ENCODE assay signal across 2 cellular contexts in the genomic region with DNA sequence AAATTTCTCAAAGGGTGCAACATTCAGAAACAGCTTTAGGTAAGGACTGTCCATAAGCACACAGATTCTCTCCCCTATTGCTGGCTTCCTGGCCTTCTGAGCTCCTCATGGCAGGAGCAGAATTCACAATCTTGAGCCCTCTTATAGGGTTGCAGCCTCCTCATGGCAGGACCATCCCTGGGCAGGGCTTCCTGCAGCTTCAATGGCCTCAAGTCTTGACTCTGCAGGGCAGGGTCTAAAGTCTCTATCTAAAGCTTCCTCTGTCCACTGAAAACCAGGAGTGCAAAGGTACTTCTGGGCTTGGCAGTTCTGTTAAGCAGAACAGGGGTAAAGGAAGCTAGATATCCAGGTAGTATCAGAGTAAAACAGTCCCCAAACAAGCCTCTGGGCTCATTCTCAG.
TF ChIP-seq lines count a peak whose summit lies in the region.

No MANE protein-coding gene starts in this region.

TF ChIP-seq in SK-N-SH treated with all-trans-retinoic acid at 6 μM for 48 hours, 23 proteins besides CTCF, POLR2A, EP300 and RAD21 (continued from another document):
- TF ChIP-seq, protein P1, sequence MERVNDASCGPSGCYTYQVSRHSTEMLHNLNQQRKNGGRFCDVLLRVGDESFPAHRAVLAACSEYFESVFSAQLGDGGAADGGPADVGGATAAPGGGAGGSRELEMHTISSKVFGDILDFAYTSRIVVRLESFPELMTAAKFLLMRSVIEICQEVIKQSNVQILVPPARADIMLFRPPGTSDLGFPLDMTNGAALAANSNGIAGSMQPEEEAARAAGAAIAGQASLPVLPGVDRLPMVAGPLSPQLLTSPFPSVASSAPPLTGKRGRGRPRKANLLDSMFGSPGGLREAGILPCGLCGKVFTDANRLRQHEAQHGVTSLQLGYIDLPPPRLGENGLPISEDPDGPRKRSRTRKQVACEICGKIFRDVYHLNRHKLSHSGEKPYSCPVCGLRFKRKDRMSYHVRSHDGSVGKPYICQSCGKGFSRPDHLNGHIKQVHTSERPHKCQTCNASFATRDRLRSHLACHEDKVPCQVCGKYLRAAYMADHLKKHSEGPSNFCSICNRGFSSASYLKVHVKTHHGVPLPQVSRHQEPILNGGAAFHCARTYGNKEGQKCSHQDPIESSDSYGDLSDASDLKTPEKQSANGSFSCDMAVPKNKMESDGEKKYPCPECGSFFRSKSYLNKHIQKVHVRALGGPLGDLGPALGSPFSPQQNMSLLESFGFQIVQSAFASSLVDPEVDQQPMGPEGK (CRISPR knock-in tag; IDR thresholded peaks at IDR 0.05; ENCODE audit: borderline replicate concordance) = no peak
- TF ChIP-seq ZFP3 (CRISPR knock-in tag; IDR thresholded peaks at IDR 0.05) = no peak
- TF ChIP-seq BACH2 (CRISPR knock-in tag; IDR thresholded peaks at IDR 0.05; ENCODE audit: borderline replicate concordance) = no peak
- no peak for TF ChIP-seq ZFP30 (CRISPR knock-in tag; IDR thresholded peaks at IDR 0.05)
- no peak for TF ChIP-seq ZNF565 (CRISPR knock-in tag; conservative IDR thresholded peaks at IDR 0.05; ENCODE audit: low read depth)
- no peak for TF ChIP-seq TCF4 (CRISPR knock-in tag; IDR thresholded peaks at IDR 0.05; ENCODE audit: borderline replicate concordance)
- no peak for TF ChIP-seq ZNF70 (CRISPR knock-in tag; IDR thresholded peaks at IDR 0.05)
- TF ChIP-seq RARB (CRISPR knock-in tag; IDR thresholded peaks at IDR 0.05) = no peak
- TF ChIP-seq, protein P2, sequence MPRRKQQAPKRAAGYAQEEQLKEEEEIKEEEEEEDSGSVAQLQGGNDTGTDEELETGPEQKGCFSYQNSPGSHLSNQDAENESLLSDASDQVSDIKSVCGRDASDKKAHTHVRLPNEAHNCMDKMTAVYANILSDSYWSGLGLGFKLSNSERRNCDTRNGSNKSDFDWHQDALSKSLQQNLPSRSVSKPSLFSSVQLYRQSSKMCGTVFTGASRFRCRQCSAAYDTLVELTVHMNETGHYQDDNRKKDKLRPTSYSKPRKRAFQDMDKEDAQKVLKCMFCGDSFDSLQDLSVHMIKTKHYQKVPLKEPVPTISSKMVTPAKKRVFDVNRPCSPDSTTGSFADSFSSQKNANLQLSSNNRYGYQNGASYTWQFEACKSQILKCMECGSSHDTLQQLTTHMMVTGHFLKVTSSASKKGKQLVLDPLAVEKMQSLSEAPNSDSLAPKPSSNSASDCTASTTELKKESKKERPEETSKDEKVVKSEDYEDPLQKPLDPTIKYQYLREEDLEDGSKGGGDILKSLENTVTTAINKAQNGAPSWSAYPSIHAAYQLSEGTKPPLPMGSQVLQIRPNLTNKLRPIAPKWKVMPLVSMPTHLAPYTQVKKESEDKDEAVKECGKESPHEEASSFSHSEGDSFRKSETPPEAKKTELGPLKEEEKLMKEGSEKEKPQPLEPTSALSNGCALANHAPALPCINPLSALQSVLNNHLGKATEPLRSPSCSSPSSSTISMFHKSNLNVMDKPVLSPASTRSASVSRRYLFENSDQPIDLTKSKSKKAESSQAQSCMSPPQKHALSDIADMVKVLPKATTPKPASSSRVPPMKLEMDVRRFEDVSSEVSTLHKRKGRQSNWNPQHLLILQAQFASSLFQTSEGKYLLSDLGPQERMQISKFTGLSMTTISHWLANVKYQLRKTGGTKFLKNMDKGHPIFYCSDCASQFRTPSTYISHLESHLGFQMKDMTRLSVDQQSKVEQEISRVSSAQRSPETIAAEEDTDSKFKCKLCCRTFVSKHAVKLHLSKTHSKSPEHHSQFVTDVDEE (CRISPR knock-in tag; IDR thresholded peaks at IDR 0.05) = no peak
- no peak for TF ChIP-seq ARNTL (CRISPR knock-in tag; IDR thresholded peaks at IDR 0.05; ENCODE audit: borderline replicate concordance, low read depth)
- TF ChIP-seq, protein P3, sequence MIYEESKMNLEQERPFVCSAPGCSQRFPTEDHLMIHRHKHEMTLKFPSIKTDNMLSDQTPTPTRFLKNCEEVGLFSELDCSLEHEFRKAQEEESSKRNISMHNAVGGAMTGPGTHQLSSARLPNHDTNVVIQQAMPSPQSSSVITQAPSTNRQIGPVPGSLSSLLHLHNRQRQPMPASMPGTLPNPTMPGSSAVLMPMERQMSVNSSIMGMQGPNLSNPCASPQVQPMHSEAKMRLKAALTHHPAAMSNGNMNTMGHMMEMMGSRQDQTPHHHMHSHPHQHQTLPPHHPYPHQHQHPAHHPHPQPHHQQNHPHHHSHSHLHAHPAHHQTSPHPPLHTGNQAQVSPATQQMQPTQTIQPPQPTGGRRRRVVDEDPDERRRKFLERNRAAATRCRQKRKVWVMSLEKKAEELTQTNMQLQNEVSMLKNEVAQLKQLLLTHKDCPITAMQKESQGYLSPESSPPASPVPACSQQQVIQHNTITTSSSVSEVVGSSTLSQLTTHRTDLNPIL (CRISPR knock-in tag; IDR thresholded peaks at IDR 0.05; ENCODE audit: low read depth) = no peak
- TF ChIP-seq ISL1 (CRISPR knock-in tag; IDR thresholded peaks at IDR 0.05) = no peak
- TF ChIP-seq OSR1 (CRISPR knock-in tag; IDR thresholded peaks at IDR 0.05) = no peak
- no peak for TF ChIP-seq ZC3H10 (CRISPR knock-in tag; IDR thresholded peaks at IDR 0.05)
- no peak for TF ChIP-seq CSDC2 (CRISPR knock-in tag; IDR thresholded peaks at IDR 0.05)
- TF ChIP-seq ZNF8 (CRISPR knock-in tag; IDR thresholded peaks at IDR 0.05) = no peak
- no peak for TF ChIP-seq PPARA (CRISPR knock-in tag; IDR thresholded peaks at IDR 0.05; ENCODE audit: borderline replicate concordance)

TF ChIP-seq in SK-N-SH, 30 proteins besides CTCF, POLR2A, EP300 and RAD21 (continued from another document):
- TF ChIP-seq EZH2phosphoT487 (IDR thresholded peaks at IDR 0.05; ENCODE audit: borderline replicate concordance, low read depth) = no peak
